2 cellular contexts compared by ENCODE assay signal in genomic region chr14:89779707-89780106, GRCh38.
TF ChIP-seq lines count a peak whose summit lies in the region.

No MANE protein-coding gene starts in this region.

TF ChIP-seq in IMR-90, 13 proteins besides CTCF, POLR2A, EP300 and RAD21 (continued from another document):
- TF ChIP-seq ELK1 (IDR thresholded peaks at IDR 0.05; ENCODE audit: borderline replicate concordance, low read depth, low read length) (no peak), CEBPB (IDR thresholded peaks at IDR 0.05; ENCODE audit: low read depth, low read length) (no peak), MAFK (IDR thresholded peaks at IDR 0.05; ENCODE audit: low read depth, low read length) (no peak), MXI1 (IDR thresholded peaks at IDR 0.05; ENCODE audit: borderline replicate concordance, low read depth, low read length) (no peak), FOS (IDR thresholded peaks at IDR 0.05; ENCODE audit: low read depth, low read length) (no peak), RCOR1 (IDR thresholded peaks at IDR 0.05; ENCODE audit: insufficient replicate concordance, low read length) (no peak), NFE2L2 (IDR thresholded peaks at IDR 0.05; ENCODE audit: low read depth, low read length) (no peak), MAZ (IDR thresholded peaks at IDR 0.05; ENCODE audit: borderline replicate concordance, low read depth, low read length) (no peak), SMC3 (IDR thresholded peaks at IDR 0.05; ENCODE audit: low read depth, low read length) (no peak)

TF ChIP-seq in WTC11, 78 proteins besides CTCF, POLR2A, EP300 and RAD21 (continued from another document):
- no peak for TF ChIP-seq ZNF532 (CRISPR knock-in tag; IDR thresholded peaks at IDR 0.05; ENCODE audit: borderline replicate concordance)
